In genomic region chr16:69424053-69424934, GRCh38 we compare ENCODE assay signal across 8 cellular contexts. TPM values are rescaled to one million over a fixed set of nuclear protein-coding genes. Genes with fewer than 3 reads are reported as not detected.
DNase-seq lines count a peak whose midpoint lies in the region; ATAC-seq and TF ChIP-seq lines count a peak whose summit lies in the region.

Gene CYB5B (plus strand): TSS chr16:69424619. CDS start chr16:69424684, 65 bp downstream.

- no peaks in the 10 kb centered on the region for H3K27me3 ChIP-seq in PC-3 (ENCODE audit: low read length)

- H3K9me3 ChIP-seq in PC-3 (ENCODE audit: low read length), result no peaks in the 10 kb centered on the region

- intact Hi-C loops in PC-3 (cut with micrococcal nuclease), result loop anchor here (2.0 kb wide), 1 partner anchor 25 kb away; no protein-coding TSS in a partner anchor

- peaks cover 3% of the 10 kb centered on the region; the same call in 1 of the 2 replicates for H3K4me1 ChIP-seq in PC-3 (ENCODE audit: insufficient read depth, low read length)

- DNase-seq in DMS114 treated with DMSO at 0.1 percent for 48 hours (lab: John Stamatoyannopoulos, UW; ENCODE audit: unreplicated experiment) (peak; percentile 100), PC-3 (peak; percentile 96), activated T-cell treated with anti-CD3 and anti-CD28 coated beads for 48 hours (ENCODE audit: low read depth) (peak; percentile 90), epithelial cell of proximal tubule (ENCODE audit: low read depth) (peak; percentile 98), mucosa of gallbladder (ENCODE audit: low spot score) (peak; percentile 97)
- DNase-seq in stimulated activated CD8-positive, alpha-beta memory T cell treated with anti-CD3 and anti-CD28 coated beads, Interleukin-4, amount 100 ng/mL, for 4 hours (ENCODE audit: low read depth in 2 of 2, low spot score in 1 of 2), result peak; percentile 86 to 92

- H2AFZ ChIP-seq in PC-3 (ENCODE audit: low read length), result peak within 1 kb of the TSS; percentile 86

- BruUV-seq in PC-3 (replicated peaks; lab: Mats Ljungman, UMichigan), result TSS peak; percentile 42

- POLR2A ChIA-PET in PC-3 (lab: Charles Lee; ENCODE audit: unreplicated experiment), result no interaction called here

- CTCF ChIA-PET in PC-3 (lab: Charles Lee), result no interaction called here

- no peaks in the 10 kb centered on the region for H4K20me1 ChIP-seq in PC-3 (ENCODE audit: low read length)

- H3K9ac ChIP-seq in PC-3 (ENCODE audit: low read length), result peak within 1 kb of the TSS; percentile 93

- H3K9me2 ChIP-seq in PC-3 (replicated peaks; ENCODE audit: low read length), result no peaks in the 10 kb centered on the region

- TF ChIP-seq EP300 in Ishikawa (IDR thresholded peaks at IDR 0.05; ENCODE audit: borderline replicate concordance), result no peak

- H3K79me2 ChIP-seq in PC-3 (ENCODE audit: low read length), result peaks cover 45% of the 10 kb centered on the region

- ATAC-seq in GM21576 (IDR thresholded peaks at IDR 0.05; ENCODE audit: unreplicated experiment) (peak; percentile 94), PC-3 (peak; percentile 97)

- H3K4me3 ChIP-seq in PC-3 (ENCODE audit: low read length) (peak within 1 kb of the TSS; percentile 99), epithelial cell of proximal tubule (ENCODE audit: low read depth, low read length) (peak within 1 kb of the TSS; percentile 96)

- H3K4me2 ChIP-seq in PC-3 (ENCODE audit: low read length), result peak within 1 kb of the TSS; percentile 91

- peak within 1 kb of the TSS; percentile 56 for H3K27ac ChIP-seq in PC-3 (ENCODE audit: low read length)

- H3F3A ChIP-seq in PC-3 (ENCODE audit: low read length, unreplicated experiment), result no peaks in the 10 kb centered on the region

- TF ChIP-seq CTCF in PC-3 (conservative IDR thresholded peaks at IDR 0.05; ENCODE audit: low read depth, low read length), result no peak
- peak; percentile 13 for TF ChIP-seq CTCF in epithelial cell of proximal tubule (conservative IDR thresholded peaks at IDR 0.05; ENCODE audit: low read depth, low read length)

- H3K36me3 ChIP-seq in PC-3 (ENCODE audit: low read depth, low read length), result peaks cover 23% of the 10 kb centered on the region

- peak; percentile 10; the same call in 1 of the 2 replicates for TF ChIP-seq RAD21 in Ishikawa (IDR thresholded peaks at IDR 0.05; ENCODE audit: low read depth)

TF ChIP-seq in Ishikawa, 13 proteins besides CTCF, POLR2A, EP300 and RAD21:
- TF ChIP-seq MAX (IDR thresholded peaks at IDR 0.05), result peak; percentile 80
- TF ChIP-seq NFIC (IDR thresholded peaks at IDR 0.05), result peak; percentile 89
- peak; percentile 66; the same call in 1 of the 2 replicates for TF ChIP-seq FOXM1 (IDR thresholded peaks at IDR 0.05; ENCODE audit: borderline replicate concordance, low read depth)
- no peak for TF ChIP-seq TEAD4 (IDR thresholded peaks at IDR 0.05)
- no peak for TF ChIP-seq ZBTB7A (IDR thresholded peaks at IDR 0.05; ENCODE audit: low read depth)
- no peak for TF ChIP-seq USF1 (IDR thresholded peaks at IDR 0.05)
- TF ChIP-seq YY1 (IDR thresholded peaks at IDR 0.05; ENCODE audit: low read depth), result peak; percentile 89
- 0 out of 2 replicates have a peak, but pooled peaks have one; percentile 40 for TF ChIP-seq TCF12 (IDR thresholded peaks at IDR 0.05; ENCODE audit: low read depth)
- no peak for TF ChIP-seq REST (IDR thresholded peaks at IDR 0.05; ENCODE audit: low read depth)
- TF ChIP-seq CEBPB (IDR thresholded peaks at IDR 0.05), result no peak
- no peak for TF ChIP-seq EGR1 (IDR thresholded peaks at IDR 0.05)
- peak; percentile 84 for TF ChIP-seq TAF1 (IDR thresholded peaks at IDR 0.05; ENCODE audit: low read depth)
- no peak for TF ChIP-seq CREB1 (IDR thresholded peaks at IDR 0.05; ENCODE audit: low read depth)

RNA-seq across cellular contexts. Expression of gene CYB5B, which starts in this region (rescaled TPM):
- 64.5 and 77.1 TPM in 2 replicates for total RNA-seq in PC-3 (2014; rRNA removed)
- 54.0 and 97.6 TPM in 2 replicates for total RNA-seq in epithelial cell of proximal tubule
- 84.7 TPM for total RNA-seq in mucosa of gallbladder

Comparison
In these comparisons a context has a peak if more than half of its experiments do, and no peak if none do; other contexts are left out.
1. Peak in every context shown above with its lines: DNase-seq, ATAC-seq, H3K4me3 ChIP-seq and H3K27ac ChIP-seq.